Comparison of ENCODE assay signal across 18 cellular contexts in genomic region chr3:135228131-135228530, GRCh38.
"Had no signal": no experiment of that assay in that cellular context is flagged by ENCODE, and none has a peak within 500 bp of the region (broad histone marks: within the 10 kb centered on the region; RNA-seq: fewer than 3 reads in every experiment).

No MANE protein-coding gene starts in this region.

- H3K79me2 ChIP-seq: parathyroid adenoma had no signal

- ATAC-seq: activated naive CD8-positive, alpha-beta T cell treated with anti-CD3 and anti-CD28 coated beads, Interleukin-2, amount 50 U/mL, for 24 hours had no signal

- H3K9ac ChIP-seq: parathyroid adenoma had no signal

- H2AFZ ChIP-seq: parathyroid adenoma had no signal

- H3K9me3 ChIP-seq: breast epithelium, heart right ventricle, tibial nerve, vagina had no signal

- H3K27me3 ChIP-seq: breast epithelium, heart right ventricle, tibial nerve, vagina had no signal

- H3K27ac ChIP-seq: breast epithelium, epithelial cell of prostate, parathyroid adenoma, tibial nerve, vagina had no signal

- H3K4me3 ChIP-seq: breast epithelium, heart right ventricle, tibial nerve, vagina had no signal

- H3K36me3 ChIP-seq: breast epithelium, heart right ventricle, tibial nerve, vagina had no signal

- DNase-seq: activated CD4-positive, alpha-beta T cell treated with anti-CD3 and anti-CD28 coated beads for 1 hour; activated CD4-positive, alpha-beta T cell treated with anti-CD3 and anti-CD28 coated beads, Interleukin-2, amount 50 U/mL, for 48 hours; activated naive CD4-positive, alpha-beta T cell treated with anti-CD3 and anti-CD28 coated beads for 36 hours; activated naive CD8-positive, alpha-beta T cell treated with anti-CD3 and anti-CD28 coated beads, Interleukin-2, amount 50 U/mL, for 24 hours; activated T-cell treated with anti-CD3 and anti-CD28 coated beads, Interleukin-2, amount 50 U/mL, for 1 hour; aorta; foreskin melanocyte; heart right ventricle; left cardiac atrium; naive B cell; small intestine; stimulated activated CD4-positive, alpha-beta T cell treated with anti-CD3 and anti-CD28 coated beads, Interleukin-4, amount 100 ng/mL, for 24 hours; stimulated activated naive CD4-positive, alpha-beta T cell had no signal
